In the genomic region with DNA sequence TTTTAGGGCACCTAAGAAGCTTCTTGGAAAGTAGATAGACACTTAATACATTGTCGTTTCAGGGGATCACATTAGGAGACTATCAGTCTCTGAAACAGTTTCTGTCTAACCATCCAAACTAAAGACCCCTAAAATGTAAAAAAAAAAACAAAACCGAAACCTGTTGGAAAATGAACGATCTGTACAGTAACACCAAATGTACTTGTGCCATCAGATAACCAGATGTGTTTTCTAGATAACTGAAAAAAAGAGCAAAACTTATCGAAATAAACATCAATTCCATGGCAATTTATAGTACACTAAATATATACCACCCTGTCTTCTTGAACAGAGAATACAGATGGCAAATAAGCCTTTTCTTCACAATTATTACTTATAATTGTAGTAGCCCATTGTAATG, we compare ENCODE assay signal across 12 cellular contexts. TPM values are rescaled to one million over a fixed set of nuclear protein-coding genes. Genes with fewer than 3 reads are reported as not detected.
A peak's percentile ranks its signal among the peaks of the same experiment; 100 is the strongest.
DNase-seq lines count a peak whose midpoint lies in the region; ATAC-seq and TF ChIP-seq lines count a peak whose summit lies in the region.
"Had no signal": no experiment of that assay in that cellular context is flagged by ENCODE, and none has a peak within 500 bp of the region (broad histone marks: within the 10 kb centered on the region; RNA-seq: fewer than 3 reads in every experiment).

No MANE protein-coding gene starts in this region.

- H3K36me3 Mint-ChIP-seq in T-helper 1 cell treated with Interleukin-12 subunit alpha and Interleukin-12 subunit beta and Interleukin-4 antibody, amounts not matched to agents 30 μg/mL and 1 μg/mL, for 36 hours (ENCODE audit: low read depth) = peaks cover 45% of the 10 kb centered on the region

- H3K27ac ChIP-seq in Panc1 (ENCODE audit: low read length) (peak overlapping the region; percentile 90; the same call in 1 of the 2 replicates), sigmoid colon (peak overlapping the region in 3 of 4 donors; percentile 94 to 97 (median 95)), substantia nigra (ENCODE audit: low read depth, low read length, poor library complexity, severe bottlenecking) (no peak overlapping the region)

- H3K36me3 ChIP-seq in Panc1 (ENCODE audit: control insufficient read depth, insufficient read depth, low read length) (peaks cover 37% of the 10 kb centered on the region), sigmoid colon (peaks cover 0 to 44% (median 10%) of the 10 kb centered on the region in 4 donors)

- no peaks in the 10 kb centered on the region for H3K27me3 ChIP-seq in Panc1 (ENCODE audit: control insufficient read depth, insufficient read depth, low read length)
- H3K27me3 ChIP-seq in sigmoid colon = no peaks in the 10 kb centered on the region
- H3K27me3 ChIP-seq: transverse colon had no signal

- 62 to 80% methylated on average over 4 of the region's 4 CpGs for WGBS in sigmoid colon, 2 donors

- in situ Hi-C loops in Panc1 (cut with HindIII; ENCODE audit: low pct_unique_long_range_greater_than_20kb, low sequenced_read_pairs) = no loop called here

- H3K27me3 Mint-ChIP-seq in T-helper 1 cell treated with Interleukin-12 subunit alpha and Interleukin-12 subunit beta and Interleukin-4 antibody, amounts not matched to agents 30 μg/mL and 1 μg/mL, for 36 hours (ENCODE audit: low read depth) = no peaks in the 10 kb centered on the region

- H3K4me1 ChIP-seq in Panc1 (ENCODE audit: control insufficient read depth, insufficient read depth, low read length) = peaks cover 4% of the 10 kb centered on the region; the same call in 1 of the 2 replicates
- peaks cover 0 to 55% (median 9%) of the 10 kb centered on the region in 4 donors for H3K4me1 ChIP-seq in sigmoid colon

- H3K4me3 ChIP-seq in Panc1 (ENCODE audit: low read depth in 2 of 2, low read length in 2 of 2) = peak overlapping the region; percentile 84 to 91; a peak in 3 of 4 replicates
- peak overlapping the region; percentile 80 for H3K4me3 ChIP-seq in epithelial cell of esophagus (ENCODE audit: low read length)
- peak overlapping the region in 1 of 4 donors; percentile 71 for H3K4me3 ChIP-seq in sigmoid colon

- no peak for ATAC-seq in Panc1

- H3K4me1 Mint-ChIP-seq in T-helper 1 cell treated with Interleukin-12 subunit alpha and Interleukin-12 subunit beta and Interleukin-4 antibody, amounts not matched to agents 30 μg/mL and 1 μg/mL, for 36 hours (ENCODE audit: low read depth) = peaks cover 48% of the 10 kb centered on the region

- peak overlapping the region; percentile 98 for H3K4me3 Mint-ChIP-seq in T-helper 1 cell treated with Interleukin-12 subunit alpha and Interleukin-12 subunit beta and Interleukin-4 antibody, amounts not matched to agents 30 μg/mL and 1 μg/mL, for 36 hours

- no peak for TF ChIP-seq EP300 in sigmoid colon (IDR thresholded peaks at IDR 0.05)

- TF ChIP-seq POLR2A in sigmoid colon (IDR thresholded peaks at IDR 0.05) = no peak

- H3K9me3 Mint-ChIP-seq in T-helper 1 cell treated with Interleukin-12 subunit alpha and Interleukin-12 subunit beta and Interleukin-4 antibody, amounts not matched to agents 30 μg/mL and 1 μg/mL, for 36 hours = no peaks in the 10 kb centered on the region

- CTCF ChIA-PET in Panc1 (lab: Charles Lee) = no interaction called here

- no peak for TF ChIP-seq CTCF in Panc1 (IDR thresholded peaks at IDR 0.05)
- TF ChIP-seq CTCF in epithelial cell of esophagus (IDR thresholded peaks at IDR 0.05; ENCODE audit: insufficient read depth, low read depth, low read length, missing control alignments) = no peak
- TF ChIP-seq CTCF in sigmoid colon (IDR thresholded peaks at IDR 0.05) = no peak

- BruUV-seq in Panc1 (replicated peaks; lab: Mats Ljungman, UMichigan) = no TSS peak

- H3K9me3 ChIP-seq in Panc1 (ENCODE audit: control insufficient read depth, insufficient read depth, low read depth, low read length) = no peaks in the 10 kb centered on the region
- H3K9me3 ChIP-seq in sigmoid colon = no peaks in the 10 kb centered on the region
- H3K9me3 ChIP-seq: transverse colon had no signal

- intact Hi-C loops in Panc1 (cut with micrococcal nuclease; ENCODE audit: unreplicated experiment) (no loop called here), sigmoid colon (cut with DNase I) (loop anchor here (5.0 to 10.0 kb wide), 3 partner anchors 153 to 967 kb away; partner anchors contain the start of genes GOLT1B, PYROXD1 and RECQL)

- POLR2A ChIA-PET in Panc1 (lab: Charles Lee) = no interaction called here

- H3K27ac Mint-ChIP-seq in T-helper 1 cell treated with Interleukin-12 subunit alpha and Interleukin-12 subunit beta and Interleukin-4 antibody, amounts not matched to agents 30 μg/mL and 1 μg/mL, for 36 hours = peak overlapping the region; percentile 98

- DNase-seq in T-helper 1 cell = no peak
- no peak for DNase-seq in Panc1 (ENCODE audit: low read depth, low spot score)
- DNase-seq in epithelial cell of esophagus (ENCODE audit: low read depth) = no peak
- no peak for DNase-seq in sigmoid colon
- no peak for DNase-seq in substantia nigra (lab: John Stamatoyannopoulos, UW)
- DNase-seq in inferior parietal cortex (ENCODE audit: extremely low spot score) = no peak
- no peak for DNase-seq in GOT3 (lab: John Stamatoyannopoulos, UW)
- DNase-seq: 8988T, NCI-H2227 treated with DMSO at 0.1 percent for 48 hours, transverse colon had no signal

RNA-seq across cellular contexts. Expression of gene LDHB, which starts 2.0 kb away (rescaled TPM):
- total RNA-seq in Panc1 (2021; ENCODE audit: unreplicated experiment) = 552 TPM
- 307 TPM for polyA plus RNA-seq in Panc1 (2012; ENCODE audit: insufficient read length)
- total RNA-seq in sigmoid colon = 100 to 1,000 TPM; 355 to 424 (median 379) TPM
- 100 to 1,000 TPM; 217 to 404 (median 223) TPM for polyA plus RNA-seq in sigmoid colon

RNA-seq across cellular contexts. Expression of gene GYS2, which starts 50.9 kb away (rescaled TPM):
- not detected for total RNA-seq in Panc1 (2021; ENCODE audit: unreplicated experiment)
- polyA plus RNA-seq in Panc1 (2012; ENCODE audit: insufficient read length) = not detected
- under 1 TPM in 1 of 4 donors, not detected in 3; 0.27 TPM for total RNA-seq in sigmoid colon
- polyA plus RNA-seq in sigmoid colon = not detected
- total RNA-seq: frontal cortex had no signal
